25 cellular contexts compared by ENCODE assay signal in genomic region chr17:1226308-1226707, GRCh38.
"Had no signal": no experiment of that assay in that cellular context is flagged by ENCODE, and none has a peak within 500 bp of the region (broad histone marks: within the 10 kb centered on the region; RNA-seq: fewer than 3 reads in every experiment).

No MANE protein-coding gene starts in this region.

- DNase-seq: activated CD4-positive, alpha-beta T cell treated with anti-CD3 and anti-CD28 coated beads, Interleukin-2, amount 10 ng/mL, durations not matched to agents 24 days and 14 days; activated CD4-positive, alpha-beta T cell treated with anti-CD3 and anti-CD28 coated beads, Interleukin-2, amount 50 U/mL, for 4 hours; activated CD8-positive, alpha-beta T cell treated with anti-CD3 and anti-CD28 coated beads for 36 hours; activated naive CD4-positive, alpha-beta T cell treated with anti-CD3 and anti-CD28 coated beads, Interleukin-2, amount 10 ng/mL, durations not matched to agents 7 days and 5 days; activated naive CD8-positive, alpha-beta T cell treated with anti-CD3 and anti-CD28 coated beads, Interleukin-2, amount 50 U/mL, for 24 hours; activated T-cell treated with anti-CD3 and anti-CD28 coated beads, Interleukin-2, amount 50 U/mL, for 1 hour; anterior cingulate cortex; central memory CD4-positive, alpha-beta T cell; MG63; MV-4-11; NCI-H1092; NCI-H1436 treated with DMSO at 0.1 percent for 48 hours; NCI-H187; NCI-H2029 treated with DMSO at 0.1 percent for 48 hours; NCI-H2107; NCI-H2171; NCI-H510A; NCI-H526; NCI-H748 treated with DMSO at 0.1 percent for 48 hours; NK-92 treated with Interleukin-12 subunit alpha and Interleukin-12 subunit beta, amount 100 ng/mL, for 24 hours; SHP77; SJCRH30 had no signal

- H3K27ac ChIP-seq: SJCRH30, SK-N-MC had no signal

- FAIRE-seq: colon, TTC549 had no signal

- H3K36me3 ChIP-seq: MG63, SJCRH30 had no signal

- H3K27me3 ChIP-seq: SJCRH30 had no signal

- H3K4me3 ChIP-seq: MG63, SJCRH30, SK-N-MC had no signal

- H3K9me3 ChIP-seq: MG63, SJCRH30 had no signal

- H3K4me1 ChIP-seq: SJCRH30 had no signal
